In genomic region chr10:119616879-119617580, GRCh38 we compare ENCODE assay signal across 2 cellular contexts.
A peak's percentile ranks its signal among the peaks of the same experiment; 100 is the strongest.
TF ChIP-seq lines count a peak whose summit lies in the region.

No MANE protein-coding gene starts in this region.

TF ChIP-seq in HEK293, 187 proteins besides CTCF, POLR2A, EP300 and RAD21:
- TF ChIP-seq ZNF292 (tag by site-specific recombination; IDR thresholded peaks at IDR 0.05; ENCODE audit: borderline replicate concordance, low read depth) = no peak
- no peak for TF ChIP-seq ZNF18 (tag by site-specific recombination; IDR thresholded peaks at IDR 0.05)
- no peak for TF ChIP-seq ZNF549 (tag by site-specific recombination; IDR thresholded peaks at IDR 0.05)
- TF ChIP-seq PRDM10 (tag by site-specific recombination; IDR thresholded peaks at IDR 0.05) = no peak
- TF ChIP-seq ZNF510 (tag by site-specific recombination; IDR thresholded peaks at IDR 0.05; ENCODE audit: insufficient replicate concordance) = no peak
- TF ChIP-seq ZNF610 (tag by site-specific recombination; IDR thresholded peaks at IDR 0.05; ENCODE audit: borderline replicate concordance) = no peak
- peak; percentile 49; the same call in 1 of the 2 replicates for TF ChIP-seq ZNF133 (tag by site-specific recombination; IDR thresholded peaks at IDR 0.05)

TF ChIP-seq in H1, 55 proteins besides CTCF, POLR2A, EP300 and RAD21:
- TF ChIP-seq GTF2F1 (IDR thresholded peaks at IDR 0.05; ENCODE audit: borderline replicate concordance, low read depth, low read length) (no peak), BRCA1 (IDR thresholded peaks at IDR 0.05; ENCODE audit: low read depth, low read length) (no peak), POU5F1 (IDR thresholded peaks at IDR 0.05; ENCODE audit: low read depth, low read length) (no peak), SIX5 (IDR thresholded peaks at IDR 0.05; ENCODE audit: low read depth, low read length) (no peak), KDM1A (IDR thresholded peaks at IDR 0.05; ENCODE audit: borderline replicate concordance, low read length) (no peak), SIRT6 (IDR thresholded peaks at IDR 0.05; ENCODE audit: low read length) (no peak), MAX (IDR thresholded peaks at IDR 0.05) (no peak), KDM5A (IDR thresholded peaks at IDR 0.05; ENCODE audit: low read length) (no peak), CHD2 (IDR thresholded peaks at IDR 0.05; ENCODE audit: low read length) (no peak), PHF8 (conservative IDR thresholded peaks at IDR 0.05; ENCODE audit: low read depth, low read length) (no peak), CEBPB (IDR thresholded peaks at IDR 0.05; ENCODE audit: low read depth, low read length) (no peak), ZNF274 (IDR thresholded peaks at IDR 0.05; ENCODE audit: borderline replicate concordance, extremely low read depth, low read length) (no peak)
